Comparison of ENCODE assay signal across 8 cellular contexts in the genomic region with DNA sequence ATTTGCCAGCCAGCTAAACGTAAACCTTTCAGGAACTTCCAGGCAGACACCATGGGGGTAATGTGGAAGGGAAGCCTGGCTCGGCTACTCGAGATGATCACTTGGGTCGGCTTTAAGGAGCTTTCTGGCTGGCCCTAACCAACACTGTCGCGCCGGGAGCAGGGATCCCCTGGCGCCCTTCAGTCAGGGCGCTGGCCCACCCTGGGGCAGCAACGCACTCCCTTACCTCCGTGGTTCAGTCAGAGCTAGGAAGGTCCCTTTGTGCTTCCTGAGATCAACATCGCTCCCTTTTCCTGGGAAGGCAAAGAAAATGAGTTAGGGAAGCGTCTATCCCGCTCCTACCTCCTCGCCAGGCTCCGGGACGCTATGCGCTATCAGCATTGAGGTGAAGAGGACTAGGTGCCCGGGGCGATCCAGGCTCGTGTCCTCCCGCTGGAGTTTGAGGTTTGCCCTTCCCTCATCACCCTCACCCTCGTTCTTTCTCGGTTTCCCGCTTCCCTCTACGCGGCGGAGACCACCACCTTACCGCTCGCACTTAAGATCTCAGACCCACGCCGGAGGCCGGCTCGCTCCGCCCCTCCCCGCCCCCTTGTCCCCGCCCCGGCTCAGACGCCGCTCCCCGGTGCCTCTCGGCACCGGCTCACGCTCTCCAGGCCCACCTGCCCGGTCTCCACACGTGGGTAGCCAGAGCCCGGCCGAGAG. TPM values are rescaled to one million over a fixed set of nuclear protein-coding genes. Genes with fewer than 3 reads are reported as not detected.
DNase-seq lines count a peak whose midpoint lies in the region; ATAC-seq lines count a peak whose summit lies in the region.

No MANE protein-coding gene starts in this region.

- peak overlapping the region; percentile 89 for H3K27ac Mint-ChIP-seq in T-helper 1 cell treated with Interleukin-12 subunit alpha and Interleukin-12 subunit beta and Interleukin-4 antibody, amounts not matched to agents 30 μg/mL and 1 μg/mL, for 36 hours

- H2AFZ ChIP-seq in trophoblast cell (ENCODE audit: insufficient read depth, low read length, poor library complexity): peak overlapping the region; percentile 24

- no CpG with 5 or more reads among the region's 48 CpGs for WGBS in trophoblast cell (ENCODE audit: extremely low coverage, insufficient coverage, insufficient read length)

- peaks cover 33% of the 10 kb centered on the region for H3K79me1 ChIP-seq in trophoblast cell (ENCODE audit: low read length)

- H4K12ac ChIP-seq in trophoblast cell (ENCODE audit: low read depth, low read length): no peak overlapping the region

- H3K23ac ChIP-seq in trophoblast cell (ENCODE audit: low read length): no peak overlapping the region

- no peaks in the 10 kb centered on the region for H3K9me3 ChIP-seq in trophoblast cell (ENCODE audit: insufficient read depth, low read depth, low read length)

- H3K9me3 Mint-ChIP-seq in T-helper 1 cell treated with Interleukin-12 subunit alpha and Interleukin-12 subunit beta and Interleukin-4 antibody, amounts not matched to agents 30 μg/mL and 1 μg/mL, for 36 hours: no peaks in the 10 kb centered on the region

- no peak for DNase-seq in T-helper 1 cell
- peak; percentile 68 for DNase-seq in T-helper 22 cell (ENCODE audit: low read depth)
- DNase-seq in foreskin melanocyte: peak; percentile 22
- peak; percentile 72 to 74 for DNase-seq in trophoblast cell

- peak overlapping the region; percentile 37 for H4K91ac ChIP-seq in trophoblast cell (ENCODE audit: low read depth, low read length)

- H3K4me3 Mint-ChIP-seq in T-helper 1 cell treated with Interleukin-12 subunit alpha and Interleukin-12 subunit beta and Interleukin-4 antibody, amounts not matched to agents 30 μg/mL and 1 μg/mL, for 36 hours: peak overlapping the region; percentile 98

- H3K4me2 ChIP-seq in trophoblast cell (ENCODE audit: low read length): peak overlapping the region; percentile 84

- peak overlapping the region; percentile 76 for H3K4me3 ChIP-seq in trophoblast cell (ENCODE audit: low read depth, low read length)

- peaks cover 14% of the 10 kb centered on the region for H3K79me2 ChIP-seq in trophoblast cell (ENCODE audit: control insufficient read depth, insufficient read depth, low read length, poor library complexity)

- peak overlapping the region; percentile 91 for H3K18ac ChIP-seq in trophoblast cell (ENCODE audit: low read length)

- peak overlapping the region; percentile 92 for H3K9ac ChIP-seq in trophoblast cell (ENCODE audit: low read length)

- ATAC-seq in HG03439 (IDR thresholded peaks at IDR 0.05; ENCODE audit: unreplicated experiment): peak; percentile 6
- no peak for ATAC-seq in GM18868 (IDR thresholded peaks at IDR 0.05; ENCODE audit: unreplicated experiment)
- no peak for ATAC-seq in GM19351 (IDR thresholded peaks at IDR 0.05; ENCODE audit: unreplicated experiment)

- no peak overlapping the region for H2BK12ac ChIP-seq in trophoblast cell (ENCODE audit: low read length)

- H3K36me3 Mint-ChIP-seq in T-helper 1 cell treated with Interleukin-12 subunit alpha and Interleukin-12 subunit beta and Interleukin-4 antibody, amounts not matched to agents 30 μg/mL and 1 μg/mL, for 36 hours (ENCODE audit: low read depth): peaks cover 18% of the 10 kb centered on the region

- H2AK5ac ChIP-seq in trophoblast cell (ENCODE audit: low read length): peak overlapping the region; percentile 65

- H3K27me3 Mint-ChIP-seq in T-helper 1 cell treated with Interleukin-12 subunit alpha and Interleukin-12 subunit beta and Interleukin-4 antibody, amounts not matched to agents 30 μg/mL and 1 μg/mL, for 36 hours (ENCODE audit: low read depth): no peaks in the 10 kb centered on the region

- peaks cover 31% of the 10 kb centered on the region for H3K4me1 Mint-ChIP-seq in T-helper 1 cell treated with Interleukin-12 subunit alpha and Interleukin-12 subunit beta and Interleukin-4 antibody, amounts not matched to agents 30 μg/mL and 1 μg/mL, for 36 hours (ENCODE audit: low read depth)

- peak overlapping the region; percentile 80 for H3K4ac ChIP-seq in trophoblast cell (ENCODE audit: low read depth, low read length)

- peak overlapping the region; percentile 4 for H2BK120ac ChIP-seq in trophoblast cell (ENCODE audit: insufficient read depth, low read length, poor library complexity)

- peaks cover 18 to 23% of the 10 kb centered on the region in 2 experiments for H3K36me3 ChIP-seq in trophoblast cell (ENCODE audit: control insufficient read depth in 1 of 2, insufficient read depth in 2 of 2, low read length in 2 of 2)

- peaks cover 14 to 28% of the 10 kb centered on the region in 2 experiments for H3K4me1 ChIP-seq in trophoblast cell (ENCODE audit: control insufficient read depth in 1 of 2, insufficient read depth in 2 of 2, low read length in 2 of 2)

- H3K14ac ChIP-seq in trophoblast cell (ENCODE audit: low read length): peak overlapping the region; percentile 34

- peak overlapping the region; percentile 51 for H4K8ac ChIP-seq in trophoblast cell (ENCODE audit: low read depth, low read length)

- no peaks in the 10 kb centered on the region for H3K27me3 ChIP-seq in trophoblast cell (ENCODE audit: insufficient read depth, low read length)

- peak overlapping the region; percentile 85 for H3K27ac ChIP-seq in trophoblast cell (ENCODE audit: low read depth, low read length)

- H2BK5ac ChIP-seq in trophoblast cell (ENCODE audit: low read depth, low read length, poor library complexity): peak overlapping the region; percentile 7

RNA-seq across cellular contexts. Expression of a gene that starts 0.4 kb away (rescaled TPM):
- polyA plus RNA-seq in trophoblast cell (2013): 107 and 115 TPM in 2 replicates

RNA-seq across cellular contexts. Expression of a gene that starts 0.7 kb away (rescaled TPM):
- 152 and 161 TPM in 2 replicates for polyA plus RNA-seq in trophoblast cell (2013)

RNA-seq across cellular contexts. Expression of a gene that starts 5.8 kb away (rescaled TPM):
- polyA plus RNA-seq in trophoblast cell (2013): 14.7 and 15.5 TPM in 2 replicates

RNA-seq across cellular contexts. Expression of a gene that starts 51.5 kb away (rescaled TPM):
- polyA plus RNA-seq in trophoblast cell (2013): 3.3 and 4.0 TPM in 2 replicates

Comparison
In these comparisons a context has a peak if more than half of its experiments do, and no peak if none do; other contexts are left out.
1. DNase-seq: peak in T-helper 22 cell (single experiment), foreskin melanocyte (single experiment) and trophoblast cell (2 of 2); none in T-helper 1 cell (0 of 5).